In the genomic region with DNA sequence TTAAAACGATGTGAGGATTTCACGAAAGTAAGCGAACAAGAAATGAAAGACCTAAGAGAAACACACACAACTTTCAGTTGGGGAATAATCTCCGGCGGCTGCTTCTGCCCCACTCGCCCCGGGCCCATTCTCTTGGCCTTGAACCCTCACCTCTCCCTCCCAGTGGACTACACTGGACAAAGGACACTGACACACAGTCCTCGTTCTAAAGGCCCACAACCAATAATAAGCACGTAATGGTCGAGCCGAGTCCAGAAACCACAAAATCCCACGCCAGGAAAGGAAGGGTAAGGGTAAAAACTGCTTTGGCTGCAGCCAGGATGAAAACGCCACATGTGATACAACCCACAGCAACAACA, we compare ENCODE assay signal across 8 cellular contexts. TPM values are rescaled to one million over a fixed set of nuclear protein-coding genes. Genes with fewer than 3 reads are reported as not detected.
DNase-seq lines count a peak whose midpoint lies in the region; ATAC-seq and TF ChIP-seq lines count a peak whose summit lies in the region.

No MANE protein-coding gene starts in this region.

- DNase-seq in Jurkat, Clone E6-1 (ENCODE audit: low read depth, low spot score) = no peak
- DNase-seq in coronary artery (ENCODE audit: low spot score) (no peak), NCI-H524 (lab: John Stamatoyannopoulos, UW) (no peak), HT-29 (ENCODE audit: low spot score) (no peak)
- no peak for DNase-seq in naive thymus-derived CD4-positive, alpha-beta T cell

- POLR2A ChIA-PET in naive thymus-derived CD4-positive, alpha-beta T cell (lab: Charles Lee) = interaction anchor here (0.6 to 8.0 kb wide), 9 partner anchors 12 to 948 kb away, joined by 3 to 126 read pairs (median 6); a partner anchor contains a TSS

- peak overlapping the region; percentile 98 for H3K4me3 ChIP-seq in Jurkat, Clone E6-1 (ENCODE audit: low read length)
- peak overlapping the region; percentile 82 for H3K4me3 ChIP-seq in coronary artery
- peak overlapping the region; percentile 99 for H3K4me3 ChIP-seq in naive thymus-derived CD4-positive, alpha-beta T cell (ENCODE audit: low read length)

- H3K9me3 Mint-ChIP-seq in naive thymus-derived CD4-positive, alpha-beta T cell = peaks cover 0 to 2% (median 0%) of the 10 kb centered on the region in 11 donors

- ATAC-seq in naive thymus-derived CD4-positive, alpha-beta T cell = no peak
- ATAC-seq in HG02623 (IDR thresholded peaks at IDR 0.05; ENCODE audit: unreplicated experiment) (no peak), HG03280 (IDR thresholded peaks at IDR 0.05; ENCODE audit: unreplicated experiment) (no peak)

- H3K4me1 Mint-ChIP-seq in naive thymus-derived CD4-positive, alpha-beta T cell = peaks cover 20 to 55% (median 43%) of the 10 kb centered on the region in 7 donors

- CTCF ChIA-PET in naive thymus-derived CD4-positive, alpha-beta T cell (lab: Charles Lee) = interaction anchor here (0.6 to 4.2 kb wide), 3 partner anchors 13 to 555 kb away, joined by 3 to 27 read pairs (median 3); a partner anchor contains a TSS

- H3K4me3 Mint-ChIP-seq in naive thymus-derived CD4-positive, alpha-beta T cell = peak overlapping the region; percentile 93 to 100 (median 98)

- peak overlapping the region; percentile 90 for H3K9ac ChIP-seq in ES-I3 (ENCODE audit: low read depth, low read length)

- H3K27me3 ChIP-seq in naive thymus-derived CD4-positive, alpha-beta T cell (ENCODE audit: control insufficient read depth in 2 of 2, insufficient read depth in 2 of 2, low read length in 2 of 2) = no peaks in the 10 kb centered on the region

- H3K4me1 ChIP-seq in ES-I3 (ENCODE audit: insufficient read depth, low read length) = peaks cover 3% of the 10 kb centered on the region
- H3K4me1 ChIP-seq in naive thymus-derived CD4-positive, alpha-beta T cell (ENCODE audit: control insufficient read depth in 2 of 2, insufficient read depth in 2 of 2, low read length in 2 of 2) = peaks cover 22 to 24% of the 10 kb centered on the region in 2 donors

- H3K9me3 ChIP-seq in ES-I3 (ENCODE audit: control insufficient read depth, insufficient read depth, low read length) = no peaks in the 10 kb centered on the region
- H3K9me3 ChIP-seq in naive thymus-derived CD4-positive, alpha-beta T cell (ENCODE audit: control insufficient read depth in 2 of 3, low read length in 3 of 3) = no peaks in the 10 kb centered on the region

- TF ChIP-seq CTCF in coronary artery (IDR thresholded peaks at IDR 0.05) = no peak

- intact Hi-C loops in naive thymus-derived CD4-positive, alpha-beta T cell (cut with micrococcal nuclease) = loop anchor here in 1 of 2 donors (5.0 kb wide), 2 partner anchors 405 to 650 kb away; a partner anchor contains a TSS

- H3K27me3 Mint-ChIP-seq in naive thymus-derived CD4-positive, alpha-beta T cell = no peaks in the 10 kb centered on the region

- peak overlapping the region; percentile 95 for H3K27ac ChIP-seq in coronary artery
- H3K27ac ChIP-seq in naive thymus-derived CD4-positive, alpha-beta T cell (ENCODE audit: low read depth, low read length) = peak overlapping the region; percentile 97

- H3K36me3 Mint-ChIP-seq in naive thymus-derived CD4-positive, alpha-beta T cell = peaks cover 0 to 7% (median 4%) of the 10 kb centered on the region in 5 donors

- H3K36me3 ChIP-seq in ES-I3 (ENCODE audit: insufficient read depth, low read length) = peaks cover 8% of the 10 kb centered on the region
- peaks cover 0 to 18% (median 10%) of the 10 kb centered on the region in 3 experiments for H3K36me3 ChIP-seq in naive thymus-derived CD4-positive, alpha-beta T cell (ENCODE audit: control insufficient read depth in 2 of 3, insufficient read depth in 3 of 3, low read length in 3 of 3)

- H3K27ac Mint-ChIP-seq in naive thymus-derived CD4-positive, alpha-beta T cell = peak overlapping the region; percentile 96 to 100 (median 99)

RNA-seq across cellular contexts. Expression of a gene that starts 0.5 kb away (rescaled TPM):
- polyA plus RNA-seq in Jurkat, Clone E6-1 (2012; ENCODE audit: insufficient read depth, insufficient read length) = 12.0 TPM
- total RNA-seq in naive thymus-derived CD4-positive, alpha-beta T cell = 10 to 100 TPM; 32.5 to 69.9 (median 50.2) TPM
- polyA plus RNA-seq in naive thymus-derived CD4-positive, alpha-beta T cell = 100 to 1,000 TPM; 119 to 146 TPM
- total RNA-seq in HT-29 (2014; rRNA removed; shearing (Covaris generic)) = 10.1 and 10.5 TPM in 2 replicates

RNA-seq across cellular contexts. Expression of a gene that starts 18.1 kb away (rescaled TPM):
- 29.4 TPM for polyA plus RNA-seq in Jurkat, Clone E6-1 (2012; ENCODE audit: insufficient read depth, insufficient read length)
- total RNA-seq in naive thymus-derived CD4-positive, alpha-beta T cell = 10 to 100 TPM; 38.1 to 43.5 (median 41.3) TPM
- 10 to 100 TPM; 12.7 to 14.2 TPM for polyA plus RNA-seq in naive thymus-derived CD4-positive, alpha-beta T cell
- total RNA-seq in HT-29 (2014; rRNA removed; shearing (Covaris generic)) = 18.0 and 20.0 TPM in 2 replicates
